ENCODE assay signal across 11 cellular contexts in the genomic region with DNA sequence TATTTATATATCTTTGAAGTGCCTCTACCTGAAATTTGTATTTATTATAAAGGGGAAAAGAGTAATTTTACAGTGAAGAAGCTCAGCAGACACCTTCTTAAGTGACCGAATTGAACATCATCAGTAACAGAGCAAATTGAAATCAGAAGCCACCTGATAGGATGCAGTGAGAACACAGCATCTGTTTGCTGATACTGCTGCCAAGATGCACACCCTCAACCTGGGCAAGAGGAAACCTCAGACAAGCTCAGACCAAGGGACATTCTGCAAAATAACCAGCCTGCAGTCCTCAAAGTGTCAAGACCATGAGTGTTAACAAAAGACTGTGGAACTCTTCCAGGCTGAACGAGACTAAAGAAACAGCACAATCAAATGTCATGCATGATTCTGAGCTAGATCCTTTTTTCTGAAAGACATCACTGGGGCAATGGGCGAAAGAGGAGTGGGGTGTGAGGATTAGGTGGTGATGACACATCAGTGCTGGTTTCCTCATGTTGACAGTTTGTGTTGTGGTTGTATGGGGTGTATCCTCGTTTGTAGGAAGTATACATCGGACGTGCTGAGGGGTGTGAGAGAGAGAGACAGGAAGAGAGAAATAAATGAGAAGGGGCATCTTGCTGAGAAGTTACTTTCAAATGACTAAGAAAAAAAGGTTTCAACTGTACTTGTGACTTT.
DNase-seq lines count a peak whose midpoint lies in the region; ATAC-seq lines count a peak whose summit lies in the region.
"Had no signal": no experiment of that assay in that cellular context is flagged by ENCODE, and none has a peak within 500 bp of the region (broad histone marks: within the 10 kb centered on the region; RNA-seq: fewer than 3 reads in every experiment).

No MANE protein-coding gene starts in this region.

- CTCF ChIA-PET in activated naive CD4-positive, alpha-beta T cell treated with anti-CD3 and anti-CD28 coated beads for 36 hours (lab: Charles Lee), result interaction anchor here (0.5 to 3.0 kb wide), 4 partner anchors 9 to 239 kb away, joined by 3 to 19 read pairs (median 6); no protein-coding TSS in a partner anchor

- H3K4me1 Mint-ChIP-seq in activated naive CD4-positive, alpha-beta T cell treated with anti-CD3 and anti-CD28 coated beads for 36 hours (ENCODE audit: low read depth), result peaks cover 6% of the 10 kb centered on the region
- peaks cover 21% of the 10 kb centered on the region for H3K4me1 Mint-ChIP-seq in activated naive CD8-positive, alpha-beta T cell treated with anti-CD3 and anti-CD28 coated beads, Interleukin-2, amount 50 U/mL, for 24 hours

- peak; percentile 73 for ATAC-seq in activated naive CD8-positive, alpha-beta T cell treated with anti-CD3 and anti-CD28 coated beads, Interleukin-2, amount 50 U/mL, for 24 hours

- peak; percentile 48 for DNase-seq in activated naive CD4-positive, alpha-beta T cell treated with anti-CD3 and anti-CD28 coated beads for 36 hours
- DNase-seq in activated naive CD4-positive, alpha-beta T cell treated with Interleukin-2 at 50 U/mL for 16 hours, result no peak
- DNase-seq in NOMO-1 treated with DMSO at 0.1 percent for 48 hours (lab: John Stamatoyannopoulos, UW; ENCODE audit: unreplicated experiment) (peak; percentile 74), NCI-H1436 (lab: John Stamatoyannopoulos, UW) (no peak), DMS 273 (lab: John Stamatoyannopoulos, UW; ENCODE audit: unreplicated experiment) (no peak)
- DNase-seq in activated naive CD8-positive, alpha-beta T cell treated with anti-CD3 and anti-CD28 coated beads, Interleukin-2, amount 50 U/mL, for 24 hours, result no peak
- peak; percentile 8 to 16 for DNase-seq in stimulated activated CD8-positive, alpha-beta memory T cell treated with anti-CD3 and anti-CD28 coated beads, Interleukin-7, amount 100 ng/mL, for 4 hours (ENCODE audit: low read depth in 2 of 2)
- DNase-seq in stimulated activated naive CD4-positive, alpha-beta T cell treated with Interleukin-2 at 50 U/mL for 16 hours (lab: John Stamatoyannopoulos, UW), result no peak
- DNase-seq: activated T-cell treated with anti-CD3 and anti-CD28 coated beads, Interleukin-2, amount 50 U/mL, for 4 hours; NCI-H1105 had no signal

- H3K27me3 Mint-ChIP-seq in activated naive CD4-positive, alpha-beta T cell treated with anti-CD3 and anti-CD28 coated beads for 36 hours (ENCODE audit: low read depth), result no peaks in the 10 kb centered on the region
- H3K27me3 Mint-ChIP-seq in activated naive CD8-positive, alpha-beta T cell treated with anti-CD3 and anti-CD28 coated beads, Interleukin-2, amount 50 U/mL, for 24 hours, result peaks cover 5% of the 10 kb centered on the region

- H3K4me3 Mint-ChIP-seq in activated naive CD4-positive, alpha-beta T cell treated with anti-CD3 and anti-CD28 coated beads for 36 hours, result no peak overlapping the region
- no peak overlapping the region for H3K4me3 Mint-ChIP-seq in activated naive CD8-positive, alpha-beta T cell treated with anti-CD3 and anti-CD28 coated beads, Interleukin-2, amount 50 U/mL, for 24 hours
- H3K4me3 Mint-ChIP-seq: activated T-cell treated with anti-CD3 and anti-CD28 coated beads, Interleukin-2, amount 50 U/mL, for 4 hours had no signal

- no peak overlapping the region for H3K27ac Mint-ChIP-seq in activated naive CD4-positive, alpha-beta T cell treated with anti-CD3 and anti-CD28 coated beads for 36 hours
- peak overlapping the region; percentile 24 for H3K27ac Mint-ChIP-seq in activated naive CD8-positive, alpha-beta T cell treated with anti-CD3 and anti-CD28 coated beads, Interleukin-2, amount 50 U/mL, for 24 hours
- H3K27ac Mint-ChIP-seq: progenitor cell of endocrine pancreas had no signal

- intact Hi-C loops in activated naive CD4-positive, alpha-beta T cell treated with anti-CD3 and anti-CD28 coated beads for 36 hours (cut with micrococcal nuclease), result loop anchor here (1.0 kb wide), 2 partner anchors 20 to 324 kb away; no protein-coding TSS in a partner anchor

- no peaks in the 10 kb centered on the region for H3K9me3 Mint-ChIP-seq in activated naive CD4-positive, alpha-beta T cell treated with anti-CD3 and anti-CD28 coated beads for 36 hours
- no peaks in the 10 kb centered on the region for H3K9me3 Mint-ChIP-seq in activated naive CD8-positive, alpha-beta T cell treated with anti-CD3 and anti-CD28 coated beads, Interleukin-2, amount 50 U/mL, for 24 hours
- H3K9me3 Mint-ChIP-seq: activated T-cell treated with anti-CD3 and anti-CD28 coated beads, Interleukin-2, amount 50 U/mL, for 4 hours had no signal

- H3K36me3 Mint-ChIP-seq in activated naive CD4-positive, alpha-beta T cell treated with anti-CD3 and anti-CD28 coated beads for 36 hours (ENCODE audit: low read depth), result no peaks in the 10 kb centered on the region
- H3K36me3 Mint-ChIP-seq in activated naive CD8-positive, alpha-beta T cell treated with anti-CD3 and anti-CD28 coated beads, Interleukin-2, amount 50 U/mL, for 24 hours (ENCODE audit: low read depth), result no peaks in the 10 kb centered on the region

Comparison
In these comparisons a context has a peak if more than half of its experiments do, and no peak if none do; other contexts are left out.
1. DNase-seq: peak in activated naive CD4-positive, alpha-beta T cell treated with anti-CD3 and anti-CD28 coated beads for 36 hours (single experiment), NOMO-1 treated with DMSO at 0.1 percent for 48 hours (single experiment) and stimulated activated CD8-positive, alpha-beta memory T cell treated with anti-CD3 and anti-CD28 coated beads, Interleukin-7, amount 100 ng/mL, for 4 hours (2 of 2); none in activated naive CD4-positive, alpha-beta T cell treated with Interleukin-2 at 50 U/mL for 16 hours (single experiment), activated naive CD8-positive, alpha-beta T cell treated with anti-CD3 and anti-CD28 coated beads, Interleukin-2, amount 50 U/mL, for 24 hours (single experiment), NCI-H1436 (single experiment), stimulated activated naive CD4-positive, alpha-beta T cell treated with Interleukin-2 at 50 U/mL for 16 hours (single experiment) and DMS 273 (single experiment).